In the genomic region with DNA sequence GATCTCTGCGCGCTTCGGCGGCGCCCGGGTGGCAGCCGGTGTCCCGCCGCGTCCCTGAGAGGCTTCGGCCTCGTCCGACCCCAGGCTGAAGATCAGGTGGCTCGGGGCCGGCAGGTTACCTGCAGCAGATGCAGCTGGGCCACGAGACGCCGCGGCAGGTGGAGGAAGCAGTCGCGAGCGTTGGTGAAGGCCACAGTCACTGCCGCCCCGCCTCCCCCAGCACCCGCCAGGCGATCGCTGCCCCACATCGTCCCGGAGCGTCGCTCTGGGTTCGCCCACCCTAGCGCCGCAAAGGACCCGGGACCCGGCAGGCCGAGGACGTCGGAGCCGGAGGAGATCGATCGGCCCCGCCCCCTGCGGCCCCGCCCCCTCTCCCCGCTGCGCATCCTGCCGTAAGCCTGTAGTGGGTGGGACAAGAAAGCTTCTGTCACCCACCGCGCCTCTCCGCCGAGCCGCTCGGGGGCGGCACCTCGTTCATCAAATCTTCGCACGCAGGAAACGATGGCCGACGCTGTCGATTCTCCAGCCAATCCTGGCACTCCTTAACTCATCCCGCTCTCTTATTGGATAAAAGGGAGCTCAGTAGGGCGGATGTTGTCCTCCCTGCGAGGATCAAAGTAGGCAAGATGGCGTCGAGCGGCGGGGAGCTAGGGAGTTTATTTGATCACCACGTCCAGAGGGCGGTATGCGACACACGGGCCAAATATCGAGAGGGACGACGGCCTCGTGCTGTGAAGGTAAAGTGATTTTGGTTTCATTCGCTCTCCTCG, we compare ENCODE assay signal across 8 cellular contexts. TPM values are rescaled to one million over a fixed set of nuclear protein-coding genes. Genes with fewer than 3 reads are reported as not detected.
DNase-seq lines count a peak whose midpoint lies in the region; ATAC-seq and TF ChIP-seq lines count a peak whose summit lies in the region.

PEX1 (minus strand) TSS at position 333 of the 770 bp plus-strand sequence; CDS start at position 248, 85 bp downstream.
RBM48 (plus strand) TSS at position 608 of the 770 bp plus-strand sequence; CDS start at position 627, 19 bp downstream.

- POLR2A ChIA-PET in RWPE1 (lab: Yijun Ruan, JAX; ENCODE audit: low non-redundant PET) = interaction anchor here (1.1 to 1.2 kb wide), 2 partner anchors 283 to 394 kb away, joined by 3 to 5 read pairs; partner anchors contain the start of genes ANKIB1, CYP51A1 and KRIT1
- POLR2A ChIA-PET in naive thymus-derived CD4-positive, alpha-beta T cell (lab: Charles Lee) = interaction anchor here (0.7 to 2.5 kb wide), 17 partner anchors 10 to 703 kb away, joined by 3 to 27 read pairs (median 4); partner anchors contain the start of genes ANKIB1, CYP51A1, FAM133B and GATAD1

- H4K20me1 ChIP-seq in fibroblast of lung (ENCODE audit: control insufficient read depth, extremely low read depth, insufficient read depth, low read length) = no peaks in the 10 kb centered on the region

- TF ChIP-seq CTCF in LNCaP clone FGC (IDR thresholded peaks at IDR 0.05; ENCODE audit: control insufficient read depth, extremely low read depth, insufficient read depth) (peak; percentile 76), RWPE1 (conservative IDR thresholded peaks at IDR 0.05; ENCODE audit: low read depth) (peak; percentile 83), fibroblast of lung (conservative IDR thresholded peaks at IDR 0.05 in 1 of 2, IDR thresholded peaks at IDR 0.05 in 1 of 2; ENCODE audit: low read depth in 1 of 2, low read length in 2 of 2) (peak; percentile 19 to 28)

- peak within 1 kb of the TSS; percentile 98 for H2AFZ ChIP-seq in fibroblast of lung (ENCODE audit: low read length)

- H3K4me1 Mint-ChIP-seq in activated T-helper 17 cell treated with anti-CD3 and anti-CD28 coated beads, Interleukin-2, amount 50 U/mL, for 72 hours = peaks cover 21% of the 10 kb centered on the region
- peaks cover 24 to 67% (median 52%) of the 10 kb centered on the region in 7 donors for H3K4me1 Mint-ChIP-seq in naive thymus-derived CD4-positive, alpha-beta T cell
- peaks cover 9 to 12% of the 10 kb centered on the region in 2 donors for H3K4me1 Mint-ChIP-seq in stimulated activated naive B cell treated with anti-CD40 and anti-IgM and Interleukin-4, amounts not matched to agents 10 μg/mL and 1 μg/mL and 100 μg/mL, for 72 hours

- H3K27ac Mint-ChIP-seq in activated T-helper 17 cell treated with anti-CD3 and anti-CD28 coated beads, Interleukin-2, amount 50 U/mL, for 72 hours = peak within 1 kb of the TSS; percentile 96
- peak within 1 kb of the TSS; percentile 91 to 100 (median 95) for H3K27ac Mint-ChIP-seq in naive thymus-derived CD4-positive, alpha-beta T cell
- H3K27ac Mint-ChIP-seq in stimulated activated naive B cell treated with anti-CD40 and anti-IgM and Interleukin-4, amounts not matched to agents 10 μg/mL and 1 μg/mL and 100 μg/mL, for 72 hours = peak within 1 kb of the TSS; percentile 96

- peaks cover 12% of the 10 kb centered on the region for H3K79me2 ChIP-seq in fibroblast of lung (ENCODE audit: control insufficient read depth, insufficient read depth, low read length)

- H3K36me3 Mint-ChIP-seq in activated T-helper 17 cell treated with anti-CD3 and anti-CD28 coated beads, Interleukin-2, amount 50 U/mL, for 72 hours (ENCODE audit: low read depth) = peaks cover 54% of the 10 kb centered on the region
- H3K36me3 Mint-ChIP-seq in naive thymus-derived CD4-positive, alpha-beta T cell = peaks cover 5 to 23% (median 20%) of the 10 kb centered on the region in 5 donors
- peaks cover 15 to 21% of the 10 kb centered on the region in 2 donors for H3K36me3 Mint-ChIP-seq in stimulated activated naive B cell treated with anti-CD40 and anti-IgM and Interleukin-4, amounts not matched to agents 10 μg/mL and 1 μg/mL and 100 μg/mL, for 72 hours

- peak; percentile 99 for DNase-seq in ELR (ENCODE audit: low read depth)
- peak; percentile 100 for DNase-seq in H4 (ENCODE audit: low spot score)
- DNase-seq in LNCaP clone FGC (ENCODE audit: low read depth) = peak; percentile 99
- DNase-seq in RWPE1 (ENCODE audit: low spot score) = peak; percentile 99
- DNase-seq in fibroblast of lung (ENCODE audit: low read depth in 2 of 2) = peak; percentile 99
- peak; percentile 79 to 98 (median 96) for DNase-seq in naive thymus-derived CD4-positive, alpha-beta T cell
- DNase-seq in stimulated activated naive B cell treated with anti-CD40 and anti-IgM and Interleukin-4, amounts not matched to agents 10 μg/mL and 1 μg/mL and 100 μg/mL, for 72 hours = peak; percentile 96

- H3K36me3 ChIP-seq in fibroblast of lung (ENCODE audit: control insufficient read depth, insufficient read depth, low read length) = peaks cover 4% of the 10 kb centered on the region
- H3K36me3 ChIP-seq in naive thymus-derived CD4-positive, alpha-beta T cell (ENCODE audit: control insufficient read depth in 2 of 3, insufficient read depth in 3 of 3, low read length in 3 of 3) = peaks cover 22 to 35% (median 22%) of the 10 kb centered on the region in 3 experiments

- H3K27ac ChIP-seq in RWPE1 = peak within 1 kb of the TSS; percentile 84
- peak within 1 kb of the TSS; percentile 95 for H3K27ac ChIP-seq in fibroblast of lung (ENCODE audit: insufficient read depth, low read length)
- peak within 1 kb of the TSS; percentile 91 for H3K27ac ChIP-seq in naive thymus-derived CD4-positive, alpha-beta T cell (ENCODE audit: low read depth, low read length)

- no peaks in the 10 kb centered on the region for H3K4me1 ChIP-seq in fibroblast of lung (ENCODE audit: control insufficient read depth, extremely low read depth, insufficient read depth, low read length)
- peaks cover 13 to 23% of the 10 kb centered on the region in 2 donors for H3K4me1 ChIP-seq in naive thymus-derived CD4-positive, alpha-beta T cell (ENCODE audit: control insufficient read depth in 2 of 2, insufficient read depth in 2 of 2, low read length in 2 of 2)

- CTCF ChIA-PET in RWPE1 (lab: Yijun Ruan, JAX) = interaction anchor here (0.5 to 0.9 kb wide), 3 partner anchors 18 to 68 kb away, joined by 3 to 5 read pairs (median 3); no protein-coding TSS in a partner anchor
- CTCF ChIA-PET in naive thymus-derived CD4-positive, alpha-beta T cell (lab: Charles Lee) = interaction anchor here (0.5 to 2.0 kb wide), 7 partner anchors 33 to 700 kb away, joined by 3 to 8 read pairs (median 4); partner anchors contain the start of gene GATAD1

- no peaks in the 10 kb centered on the region for H3K27me3 Mint-ChIP-seq in activated T-helper 17 cell treated with anti-CD3 and anti-CD28 coated beads, Interleukin-2, amount 50 U/mL, for 72 hours
- peaks cover 0 to 2% (median 0%) of the 10 kb centered on the region in 5 donors for H3K27me3 Mint-ChIP-seq in naive thymus-derived CD4-positive, alpha-beta T cell
- no peaks in the 10 kb centered on the region for H3K27me3 Mint-ChIP-seq in stimulated activated naive B cell treated with anti-CD40 and anti-IgM and Interleukin-4, amounts not matched to agents 10 μg/mL and 1 μg/mL and 100 μg/mL, for 72 hours

- no peaks in the 10 kb centered on the region for H3K9me3 ChIP-seq in fibroblast of lung (ENCODE audit: control insufficient read depth, insufficient read depth, low read depth, low read length)
- no peaks in the 10 kb centered on the region for H3K9me3 ChIP-seq in naive thymus-derived CD4-positive, alpha-beta T cell (ENCODE audit: control insufficient read depth in 2 of 3, low read length in 3 of 3)

- peak within 1 kb of the TSS; percentile 99 for H3K4me3 Mint-ChIP-seq in activated T-helper 17 cell treated with anti-CD3 and anti-CD28 coated beads, Interleukin-2, amount 50 U/mL, for 72 hours
- peak within 1 kb of the TSS; percentile 86 to 96 (median 90) for H3K4me3 Mint-ChIP-seq in naive thymus-derived CD4-positive, alpha-beta T cell
- peak within 1 kb of the TSS; percentile 87 to 91 for H3K4me3 Mint-ChIP-seq in stimulated activated naive B cell treated with anti-CD40 and anti-IgM and Interleukin-4, amounts not matched to agents 10 μg/mL and 1 μg/mL and 100 μg/mL, for 72 hours

- intact Hi-C loops in naive thymus-derived CD4-positive, alpha-beta T cell (cut with micrococcal nuclease) = loop anchor here (1.0 to 5.0 kb wide), 25 partner anchors 62 to 1476 kb away; partner anchors contain the start of genes AKAP9 (in 2 of the 2), BET1 (in 2 of the 2), CYP51A1 (in 2 of the 2) and FAM133B (in 2 of the 2)

- H3K27me3 ChIP-seq in fibroblast of lung (ENCODE audit: control insufficient read depth, insufficient read depth, low read length) = no peaks in the 10 kb centered on the region
- H3K27me3 ChIP-seq in naive thymus-derived CD4-positive, alpha-beta T cell (ENCODE audit: control insufficient read depth in 2 of 2, insufficient read depth in 2 of 2, low read length in 2 of 2) = no peaks in the 10 kb centered on the region

- peak within 1 kb of the TSS; percentile 98 for H3K4me2 ChIP-seq in fibroblast of lung (ENCODE audit: extremely low read depth, insufficient read depth, low read length)

- H3K9me3 Mint-ChIP-seq in activated T-helper 17 cell treated with anti-CD3 and anti-CD28 coated beads, Interleukin-2, amount 50 U/mL, for 72 hours = no peaks in the 10 kb centered on the region
- peaks cover 0 to 3% (median 0%) of the 10 kb centered on the region in 11 donors for H3K9me3 Mint-ChIP-seq in naive thymus-derived CD4-positive, alpha-beta T cell
- no peaks in the 10 kb centered on the region for H3K9me3 Mint-ChIP-seq in stimulated activated naive B cell treated with anti-CD40 and anti-IgM and Interleukin-4, amounts not matched to agents 10 μg/mL and 1 μg/mL and 100 μg/mL, for 72 hours

- H3K4me3 ChIP-seq in LNCaP clone FGC (ENCODE audit: low read depth, low read length) (peak within 1 kb of the TSS; percentile 77), fibroblast of lung (replicated peaks in 1 of 4; ENCODE audit: control extremely low read depth in 1 of 4, insufficient read depth in 1 of 4, low read depth in 3 of 4, low read length in 4 of 4) (peak within 1 kb of the TSS; percentile 79 to 100 (median 90))
- peak within 1 kb of the TSS; percentile 95 for H3K4me3 ChIP-seq in naive thymus-derived CD4-positive, alpha-beta T cell (ENCODE audit: low read length)

- peak; percentile 95 for ATAC-seq in activated T-helper 17 cell treated with anti-CD3 and anti-CD28 coated beads, Interleukin-2, amount 50 U/mL, for 72 hours (replicated peaks)
- ATAC-seq in naive thymus-derived CD4-positive, alpha-beta T cell = peak; percentile 96
- ATAC-seq in stimulated activated naive B cell treated with anti-CD40 and anti-IgM and Interleukin-4, amounts not matched to agents 10 μg/mL and 1 μg/mL and 100 μg/mL, for 72 hours (replicated peaks) = peak; percentile 91 to 94

- peak within 1 kb of the TSS; percentile 78 for H3K9ac ChIP-seq in fibroblast of lung (ENCODE audit: insufficient read depth, low read length)

RNA-seq across cellular contexts. Expression of gene PEX1, which starts in this region (rescaled TPM):
- total RNA-seq in H4 (2014; rRNA removed; shearing (Covaris generic)) = 10.6 and 11.1 TPM in 2 replicates
- 10 to 100 TPM; 10.9 to 12.8 TPM for total RNA-seq in activated T-helper 17 cell treated with anti-CD3 and anti-CD28 coated beads, Interleukin-2, amount 50 U/mL, for 72 hours
- 19.3 and 23.0 TPM in 2 replicates for total RNA-seq in fibroblast of lung
- polyA plus RNA-seq in fibroblast of lung = 11.2 and 11.3 TPM in 2 replicates
- polyA plus RNA-seq in fibroblast of lung (2012) = 6.3 and 7.3 TPM in 2 replicates
- polyA minus RNA-seq in fibroblast of lung (ENCODE audit: low replicate concordance) = 0.31 and 2.9 TPM in 2 replicates
- total RNA-seq in naive thymus-derived CD4-positive, alpha-beta T cell = 10 to 100 TPM; 18.6 to 43.3 (median 25.6) TPM
- 1 to 10 TPM; 9.7 to 9.8 TPM for polyA plus RNA-seq in naive thymus-derived CD4-positive, alpha-beta T cell

RNA-seq across cellular contexts. Expression of gene RBM48, which starts in this region (rescaled TPM):
- total RNA-seq in H4 (2014; rRNA removed; shearing (Covaris generic)) = 9.7 and 13.1 TPM in 2 replicates
- 10 to 100 TPM; 16.7 to 18.9 TPM for total RNA-seq in activated T-helper 17 cell treated with anti-CD3 and anti-CD28 coated beads, Interleukin-2, amount 50 U/mL, for 72 hours
- total RNA-seq in fibroblast of lung = 10.3 and 12.2 TPM in 2 replicates
- polyA plus RNA-seq in fibroblast of lung = 7.4 and 9.8 TPM in 2 replicates
- polyA plus RNA-seq in fibroblast of lung (2012) = 5.3 and 6.8 TPM in 2 replicates
- polyA minus RNA-seq in fibroblast of lung (ENCODE audit: low replicate concordance) = 0.78 and 1.5 TPM in 2 replicates
- total RNA-seq in naive thymus-derived CD4-positive, alpha-beta T cell = 10 to 100 TPM; 16.9 to 42.7 (median 37.8) TPM
- polyA plus RNA-seq in naive thymus-derived CD4-positive, alpha-beta T cell = 10 to 100 TPM; 35.6 to 39.3 TPM

Comparison
In these comparisons a context has a peak if more than half of its experiments do, and no peak if none do; other contexts are left out.
1. Peak in every context shown above with its lines: DNase-seq, ATAC-seq, H3K4me3 ChIP-seq and H3K27ac ChIP-seq.
2. CTCF ChIP-seq: peak in every context shown above with its lines; median percentile 83 in RWPE1; 76 in LNCaP clone FGC; 24 in fibroblast of lung.